In the genomic region with DNA sequence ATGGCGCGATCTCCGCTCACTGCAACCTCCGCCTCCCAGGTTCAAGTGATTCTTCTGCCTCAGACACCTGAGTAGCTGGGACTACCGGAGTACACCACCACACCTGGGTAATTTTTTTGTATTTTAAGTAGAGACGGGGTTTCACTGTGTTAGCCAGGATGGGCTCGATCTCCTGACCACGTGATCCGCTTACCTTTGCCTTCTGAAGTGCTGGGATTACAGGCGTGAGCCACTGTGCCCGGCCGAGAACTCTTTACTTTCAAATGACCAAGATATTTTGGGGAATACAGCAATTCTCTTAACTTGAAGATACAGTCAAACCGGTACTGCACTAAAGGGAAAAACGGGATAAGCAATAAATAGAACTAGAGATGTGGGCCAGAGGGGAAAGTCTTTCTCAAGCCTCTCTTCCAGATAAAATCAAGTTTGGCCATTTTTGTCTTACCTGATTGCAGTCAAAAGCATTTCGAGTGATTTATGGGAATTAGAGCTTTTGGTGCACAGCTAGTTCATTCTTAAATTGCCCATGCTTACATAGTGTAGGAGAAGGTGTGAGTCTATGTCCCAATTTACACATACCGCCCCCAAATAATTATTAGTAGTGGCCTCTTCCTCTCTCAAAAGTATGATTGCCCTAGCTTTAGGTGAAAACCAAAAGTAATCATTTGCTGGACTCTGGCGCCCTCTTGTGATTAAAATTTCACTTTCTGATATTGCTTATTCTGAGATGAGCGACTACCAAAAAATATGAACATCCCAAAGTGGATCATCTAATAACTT, we compare ENCODE assay signal across 10 cellular contexts. TPM values are rescaled to one million over a fixed set of nuclear protein-coding genes. Genes with fewer than 3 reads are reported as not detected.
DNase-seq lines count a peak whose midpoint lies in the region; ATAC-seq and TF ChIP-seq lines count a peak whose summit lies in the region.
"Had no signal": no experiment of that assay in that cellular context is flagged by ENCODE, and none has a peak within 500 bp of the region (broad histone marks: within the 10 kb centered on the region; RNA-seq: fewer than 3 reads in every experiment).

No MANE protein-coding gene starts in this region.

- no peaks in the 10 kb centered on the region for H3K4me1 ChIP-seq in CD8-positive, alpha-beta T cell (ENCODE audit: insufficient read depth, low read length)
- H3K4me1 ChIP-seq in colonic mucosa = no peaks in the 10 kb centered on the region
- no peaks in the 10 kb centered on the region for H3K4me1 ChIP-seq in thoracic aorta (ENCODE audit: control insufficient read depth in 1 of 2, low read depth in 2 of 2)

- ATAC-seq in CD8-positive, alpha-beta T cell = peak; percentile 36
- ATAC-seq in thoracic aorta (ENCODE audit: insufficient number of reproducible peaks, low FRiP score, low read depth) (no peak), GM21737 (IDR thresholded peaks at IDR 0.05; ENCODE audit: unreplicated experiment) (no peak)

- no peaks in the 10 kb centered on the region for H3K36me3 Mint-ChIP-seq in CD8-positive, alpha-beta T cell
- H3K36me3 Mint-ChIP-seq: activated naive CD4-positive, alpha-beta T cell treated with anti-CD3 and anti-CD28 coated beads, Interleukin-2, amount 50 U/mL, for 24 hours had no signal

- intact Hi-C loops in CD8-positive, alpha-beta T cell (cut with DNase I, micrococcal nuclease) = loop anchor here (1.0 to 10.0 kb wide), 8 partner anchors 178 to 837 kb away; a partner anchor contains a TSS
- intact Hi-C loops in colonic mucosa (cut with DNase I) = loop anchor here (5.0 to 10.0 kb wide), 4 partner anchors 154 to 357 kb away; a partner anchor contains a TSS

- peak; percentile 63 for TF ChIP-seq CTCF in CD8-positive, alpha-beta T cell (IDR thresholded peaks at IDR 0.05)
- TF ChIP-seq CTCF in GM13977 (IDR thresholded peaks at IDR 0.05; ENCODE audit: extremely low read depth, insufficient read depth, missing control alignments) (peak; percentile 68), colonic mucosa (IDR thresholded peaks at IDR 0.05) (peak; percentile 46), thoracic aorta (IDR thresholded peaks at IDR 0.05) (peak; percentile 65)

- peaks cover 3% of the 10 kb centered on the region for H3K27me3 Mint-ChIP-seq in CD8-positive, alpha-beta T cell (ENCODE audit: low read depth)
- H3K27me3 Mint-ChIP-seq: activated naive CD4-positive, alpha-beta T cell treated with anti-CD3 and anti-CD28 coated beads, Interleukin-2, amount 50 U/mL, for 24 hours; stimulated activated naive CD8-positive, alpha-beta T cell treated with anti-CD3 and anti-CD28 coated beads, Interleukin-15, Interleukin-2, amounts not matched to agents 100 ng/mL and 50 ng/mL, for 24 hours had no signal

- H3K4me1 Mint-ChIP-seq in CD8-positive, alpha-beta T cell (ENCODE audit: low read depth) = peaks cover 3% of the 10 kb centered on the region
- H3K4me1 Mint-ChIP-seq: activated naive CD4-positive, alpha-beta T cell treated with anti-CD3 and anti-CD28 coated beads, Interleukin-2, amount 50 U/mL, for 24 hours had no signal

- H3K4me3 Mint-ChIP-seq in CD8-positive, alpha-beta T cell = no peak overlapping the region
- H3K4me3 Mint-ChIP-seq: activated naive CD4-positive, alpha-beta T cell treated with anti-CD3 and anti-CD28 coated beads, Interleukin-2, amount 50 U/mL, for 24 hours; stimulated activated naive CD8-positive, alpha-beta T cell treated with anti-CD3 and anti-CD28 coated beads, Interleukin-15, Interleukin-2, amounts not matched to agents 100 ng/mL and 50 ng/mL, for 24 hours had no signal

- POLR2A ChIA-PET in CD8-positive, alpha-beta T cell (lab: Charles Lee) = interaction anchor here (0.8 to 1.2 kb wide), 2 partner anchors 179 to 245 kb away, joined by 3 to 5 read pairs; a partner anchor contains a TSS

- H3K9me3 Mint-ChIP-seq in CD8-positive, alpha-beta T cell = no peaks in the 10 kb centered on the region
- H3K9me3 Mint-ChIP-seq: activated naive CD4-positive, alpha-beta T cell treated with anti-CD3 and anti-CD28 coated beads, Interleukin-2, amount 50 U/mL, for 24 hours; stimulated activated naive CD8-positive, alpha-beta T cell treated with anti-CD3 and anti-CD28 coated beads, Interleukin-15, Interleukin-2, amounts not matched to agents 100 ng/mL and 50 ng/mL, for 24 hours had no signal

- no peaks in the 10 kb centered on the region for H3K36me3 ChIP-seq in CD8-positive, alpha-beta T cell (ENCODE audit: insufficient read depth, low read length)
- no peaks in the 10 kb centered on the region for H3K36me3 ChIP-seq in colonic mucosa
- H3K36me3 ChIP-seq in thoracic aorta = no peaks in the 10 kb centered on the region

- H3K9me3 ChIP-seq in CD8-positive, alpha-beta T cell (ENCODE audit: low read length) = no peaks in the 10 kb centered on the region
- H3K9me3 ChIP-seq in colonic mucosa (no peaks in the 10 kb centered on the region), thoracic aorta (no peaks in the 10 kb centered on the region)

- CTCF ChIA-PET in CD8-positive, alpha-beta T cell (lab: Charles Lee) = interaction anchor here (0.6 to 19.5 kb wide), 41 partner anchors 8 to 848 kb away, joined by 3 to 416 read pairs (median 4); a partner anchor contains a TSS

- in situ Hi-C loops in GM13977 (cut with MboI; ENCODE audit: low pct_unique_long_range_greater_than_20kb, low sequenced_read_pairs, unreplicated experiment) = loop anchor here (10.0 kb wide), 2 partner anchors 177 to 357 kb away; no protein-coding TSS in a partner anchor

- H3K27me3 ChIP-seq in CD8-positive, alpha-beta T cell (ENCODE audit: insufficient read depth, low read length) = no peaks in the 10 kb centered on the region
- H3K27me3 ChIP-seq in colonic mucosa (no peaks in the 10 kb centered on the region), thoracic aorta (replicated peaks; ENCODE audit: insufficient read depth) (no peaks in the 10 kb centered on the region)

- H3K27ac ChIP-seq in CD8-positive, alpha-beta T cell (ENCODE audit: low read depth, low read length) = no peak overlapping the region
- H3K27ac ChIP-seq in colonic mucosa (no peak overlapping the region), thoracic aorta (no peak overlapping the region)

- peak in 5 of 7 experiments; percentile 24 to 53 (median 42) for DNase-seq in CD8-positive, alpha-beta T cell
- DNase-seq in GM13977 (ENCODE audit: low spot score) (peak; percentile 64), HT1080 (ENCODE audit: low read depth) (peak; percentile 60), SKM-1 treated with dmso at 0.1 percent for 144 hours (lab: John Stamatoyannopoulos, UW; ENCODE audit: unreplicated experiment) (peak; percentile 26), colonic mucosa (peak; percentile 63), medulla oblongata (ENCODE audit: extremely low spot score) (peak; percentile 82), thoracic aorta (ENCODE audit: low spot score) (no peak)

- no peak overlapping the region for H3K27ac Mint-ChIP-seq in CD8-positive, alpha-beta T cell
- H3K27ac Mint-ChIP-seq: activated naive CD4-positive, alpha-beta T cell treated with anti-CD3 and anti-CD28 coated beads, Interleukin-2, amount 50 U/mL, for 24 hours; stimulated activated naive CD8-positive, alpha-beta T cell treated with anti-CD3 and anti-CD28 coated beads, Interleukin-15, Interleukin-2, amounts not matched to agents 100 ng/mL and 50 ng/mL, for 24 hours had no signal

- H3K4me3 ChIP-seq in CD8-positive, alpha-beta T cell (ENCODE audit: low read depth, low read length) = no peak overlapping the region
- H3K4me3 ChIP-seq in colonic mucosa (no peak overlapping the region), thoracic aorta (no peak overlapping the region)

- H3K9ac ChIP-seq in colonic mucosa (ENCODE audit: low read depth in 2 of 2, low read length in 2 of 2) = no peak overlapping the region

RNA-seq across cellular contexts. Expression of a gene that starts 53.2 kb away (rescaled TPM):
- under 1 TPM; 0.33 to 0.61 TPM for total RNA-seq in CD8-positive, alpha-beta T cell
- 3.1 and 3.8 TPM in 2 replicates for total RNA-seq in HT1080 (2014; rRNA removed; shearing (Covaris generic))
- polyA plus RNA-seq in HT1080 (2015; cell fraction: cytosol; rRNA removed) = 1.5 TPM in 2 replicates
- polyA plus RNA-seq in HT1080 (2015; cell fraction: nucleus; rRNA removed) = 2.0 and 3.2 TPM in 2 replicates
- total RNA-seq in colonic mucosa = 10 to 100 TPM in 1 of 2 donors, 1 to 10 TPM in 1; 7.5 to 18.8 TPM
- 1 to 10 TPM; 2.4 to 7.3 TPM for total RNA-seq in thoracic aorta
